Comparison of ENCODE assay signal across 14 cellular contexts in the genomic region with DNA sequence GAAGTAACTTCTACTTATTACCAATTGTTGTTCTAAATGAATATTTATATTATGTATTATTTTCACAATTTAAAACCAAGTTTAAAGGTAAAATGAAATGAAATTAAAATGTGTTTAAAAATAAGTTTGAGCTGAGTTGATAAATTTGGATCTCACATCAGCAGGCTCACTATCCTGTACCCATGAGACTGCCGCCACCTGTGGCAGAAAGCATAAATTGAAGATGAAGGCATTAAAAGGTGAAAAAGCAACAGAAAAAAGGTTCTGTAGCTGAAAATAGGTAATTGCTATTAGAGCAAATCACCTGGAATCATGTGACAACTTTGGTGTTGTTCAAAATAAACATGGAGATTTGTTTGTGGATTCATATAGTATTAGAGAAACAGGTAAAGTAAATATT.
"Had no signal": no experiment of that assay in that cellular context is flagged by ENCODE, and none has a peak within 500 bp of the region (broad histone marks: within the 10 kb centered on the region; RNA-seq: fewer than 3 reads in every experiment).

No MANE protein-coding gene starts in this region.

- ATAC-seq: heart left ventricle; stimulated activated effector memory CD8-positive, alpha-beta T cell treated with anti-CD3 and anti-CD28 coated beads, Interleukin-12 subunit alpha, Interleukin-12 subunit beta, amount 100 ng/mL, for 72 hours had no signal

- H3K27me3 ChIP-seq: heart left ventricle, tibial artery had no signal

- H3K9ac ChIP-seq: parathyroid adenoma had no signal

- H2AFZ ChIP-seq: parathyroid adenoma had no signal

- H3K9me3 ChIP-seq: tibial artery had no signal

- H3K4me1 Mint-ChIP-seq: activated CD4-positive, alpha-beta T cell treated with anti-CD3 and anti-CD28 coated beads, Interleukin-2, amount 10 ng/mL, durations not matched to agents 7 days and 5 days; activated naive CD8-positive, alpha-beta T cell treated with anti-CD3 and anti-CD28 coated beads, Interleukin-2, amount 10 ng/mL, durations not matched to agents 7 days and 5 days; naive B cell; stimulated activated effector memory CD8-positive, alpha-beta T cell treated with anti-CD3 and anti-CD28 coated beads, Interleukin-12 subunit alpha, Interleukin-12 subunit beta, amount 100 ng/mL, for 72 hours had no signal

- H3K27me3 Mint-ChIP-seq: activated CD4-positive, alpha-beta T cell treated with anti-CD3 and anti-CD28 coated beads, Interleukin-2, amount 10 ng/mL, durations not matched to agents 7 days and 5 days; activated naive CD8-positive, alpha-beta T cell treated with anti-CD3 and anti-CD28 coated beads, Interleukin-2, amount 10 ng/mL, durations not matched to agents 7 days and 5 days; naive B cell had no signal

- H3K27ac Mint-ChIP-seq: activated CD4-positive, alpha-beta T cell treated with anti-CD3 and anti-CD28 coated beads, Interleukin-2, amount 10 ng/mL, durations not matched to agents 7 days and 5 days; activated naive CD8-positive, alpha-beta T cell treated with anti-CD3 and anti-CD28 coated beads, Interleukin-2, amount 10 ng/mL, durations not matched to agents 7 days and 5 days; naive B cell; stimulated activated effector memory CD8-positive, alpha-beta T cell treated with anti-CD3 and anti-CD28 coated beads, Interleukin-12 subunit alpha, Interleukin-12 subunit beta, amount 100 ng/mL, for 72 hours; T-helper 2 cell treated with Interferon-gamma antibody and Interleukin-4, amounts not matched to agents 5 μg/mL and 100 μg/mL, for 36 hours had no signal

- H3K36me3 Mint-ChIP-seq: activated naive CD8-positive, alpha-beta T cell treated with anti-CD3 and anti-CD28 coated beads, Interleukin-2, amount 10 ng/mL, durations not matched to agents 7 days and 5 days; naive B cell; stimulated activated effector memory CD8-positive, alpha-beta T cell treated with anti-CD3 and anti-CD28 coated beads, Interleukin-12 subunit alpha, Interleukin-12 subunit beta, amount 100 ng/mL, for 72 hours had no signal

- H3K79me2 ChIP-seq: parathyroid adenoma had no signal

- H3K4me3 Mint-ChIP-seq: activated CD4-positive, alpha-beta T cell treated with anti-CD3 and anti-CD28 coated beads, Interleukin-2, amount 10 ng/mL, durations not matched to agents 7 days and 5 days; activated naive CD8-positive, alpha-beta T cell treated with anti-CD3 and anti-CD28 coated beads, Interleukin-2, amount 10 ng/mL, durations not matched to agents 7 days and 5 days; naive B cell; stimulated activated effector memory CD8-positive, alpha-beta T cell treated with anti-CD3 and anti-CD28 coated beads, Interleukin-12 subunit alpha, Interleukin-12 subunit beta, amount 100 ng/mL, for 72 hours; T-helper 2 cell treated with Interferon-gamma antibody and Interleukin-4, amounts not matched to agents 5 μg/mL and 100 μg/mL, for 36 hours had no signal

- H3K4me1 ChIP-seq: heart left ventricle, parathyroid adenoma, tibial artery had no signal

- DNase-seq: activated CD4-positive, alpha-beta T cell treated with anti-CD3 and anti-CD28 coated beads, Interleukin-2, amount 10 ng/mL, durations not matched to agents 7 days and 5 days; activated CD8-positive, alpha-beta memory T cell treated with anti-CD3 and anti-CD28 coated beads, Interleukin-2, amount 50 U/mL, for 48 hours; activated gamma-delta T cell treated with Interleukin-2 at 50 U/mL for 16 hours; activated naive CD8-positive, alpha-beta T cell treated with anti-CD3 and anti-CD28 coated beads, Interleukin-2, amount 10 ng/mL, durations not matched to agents 7 days and 5 days; anterior cingulate cortex; effector CD8-positive, alpha-beta T cell; foreskin melanocyte; heart left ventricle; midbrain; naive B cell; tibial artery had no signal

- H3K36me3 ChIP-seq: heart left ventricle, tibial artery had no signal

- H3K4me3 ChIP-seq: heart left ventricle, tibial artery had no signal

- H3K27ac ChIP-seq: heart left ventricle, parathyroid adenoma, tibial artery had no signal
